In the genomic region with DNA sequence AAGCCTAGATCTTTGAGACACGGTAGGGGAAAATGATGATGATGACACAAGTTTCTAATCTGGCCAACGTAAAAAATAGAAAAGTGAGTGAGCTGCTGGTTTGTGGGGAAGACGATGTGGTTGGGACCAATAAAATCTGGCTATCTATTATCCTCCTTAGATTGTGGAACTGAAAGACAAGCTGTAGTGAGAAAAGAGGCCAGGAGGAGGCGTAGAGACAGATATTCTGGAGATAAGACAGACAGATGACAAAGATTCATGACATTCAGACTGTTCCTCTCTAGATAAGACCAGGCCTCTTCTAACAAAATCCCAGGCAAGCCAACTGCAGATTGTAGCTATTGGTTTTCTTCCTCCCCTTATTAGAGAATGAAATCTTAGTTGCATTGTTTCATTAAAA, we compare ENCODE assay signal across 9 cellular contexts.
DNase-seq lines count a peak whose midpoint lies in the region; ATAC-seq and TF ChIP-seq lines count a peak whose summit lies in the region.
"Had no signal": no experiment of that assay in that cellular context is flagged by ENCODE, and none has a peak within 500 bp of the region (broad histone marks: within the 10 kb centered on the region; RNA-seq: fewer than 3 reads in every experiment).

No MANE protein-coding gene starts in this region.

- no peak overlapping the region for H3K4me2 ChIP-seq in Loucy (ENCODE audit: low read depth, low read length, poor library complexity, severe bottlenecking)

- H3K36me3 ChIP-seq in Loucy (ENCODE audit: insufficient read depth, low read length) (no peaks in the 10 kb centered on the region), Peyer's patch (no peaks in the 10 kb centered on the region)

- no peak overlapping the region for H3K9ac ChIP-seq in Loucy (ENCODE audit: low read depth, low read length, poor library complexity, severe bottlenecking)

- no peaks in the 10 kb centered on the region for H3K9me2 ChIP-seq in Loucy (replicated peaks; ENCODE audit: low read depth, low read length)

- no peak overlapping the region for H3K27ac Mint-ChIP-seq in activated naive CD4-positive, alpha-beta T cell treated with anti-CD3 and anti-CD28 coated beads, Interleukin-2, amount 50 U/mL, for 72 hours

- no peaks in the 10 kb centered on the region for H3K79me2 ChIP-seq in Loucy (ENCODE audit: insufficient read depth, low read length)

- no peak for TF ChIP-seq POLR2A in Peyer's patch (IDR thresholded peaks at IDR 0.05)

- H3K4me1 ChIP-seq in Loucy (ENCODE audit: insufficient read depth, low read length, poor library complexity, severe bottlenecking) = no peaks in the 10 kb centered on the region
- no peaks in the 10 kb centered on the region for H3K4me1 ChIP-seq in Peyer's patch

- ATAC-seq in GM19351 (IDR thresholded peaks at IDR 0.05; ENCODE audit: unreplicated experiment) = peak; percentile 89
- ATAC-seq in activated naive CD4-positive, alpha-beta T cell treated with anti-CD3 and anti-CD28 coated beads, Interleukin-2, amount 50 U/mL, for 72 hours = no peak

- intact Hi-C loops in posterior cingulate gyrus (cut with DNase I) = no loop called here

- no peak overlapping the region for H3K27ac ChIP-seq in Peyer's patch
- H3K27ac ChIP-seq: VCaP had no signal

- TF ChIP-seq CTCF in Loucy (conservative IDR thresholded peaks at IDR 0.05; ENCODE audit: low read length) (peak; percentile 61), choroid plexus epithelial cell (conservative IDR thresholded peaks at IDR 0.05; ENCODE audit: low read depth, low read length) (peak; percentile 55), Peyer's patch (IDR thresholded peaks at IDR 0.05) (peak in 3 of 6 experiments; percentile 27 to 39 (median 34))

- H3F3A ChIP-seq in Loucy (ENCODE audit: low read depth) = no peaks in the 10 kb centered on the region

- no peaks in the 10 kb centered on the region for H3K9me3 Mint-ChIP-seq in activated naive CD4-positive, alpha-beta T cell treated with anti-CD3 and anti-CD28 coated beads, Interleukin-2, amount 50 U/mL, for 72 hours

- peak; percentile 10 for DNase-seq in A172 (ENCODE audit: low spot score)
- peak; percentile 40 for DNase-seq in choroid plexus epithelial cell (ENCODE audit: low read depth)
- DNase-seq in posterior cingulate gyrus = no peak
- DNase-seq in Peyer's patch = no peak
- DNase-seq in activated naive CD4-positive, alpha-beta T cell treated with anti-CD3 and anti-CD28 coated beads, Interleukin-2, amount 50 U/mL, for 72 hours (ENCODE audit: low spot score in 2 of 2) = no peak
- DNase-seq in SKM-1 treated with dmso at 0.1 percent for 144 hours (lab: John Stamatoyannopoulos, UW; ENCODE audit: unreplicated experiment) = no peak

- H2AFZ ChIP-seq in Loucy (ENCODE audit: low read length) = no peak overlapping the region

- H4K20me1 ChIP-seq in Loucy (ENCODE audit: insufficient read depth, low read length, poor library complexity, severe bottlenecking) = no peaks in the 10 kb centered on the region

- H3K4me3 ChIP-seq in Loucy (ENCODE audit: low read length, poor library complexity, severe bottlenecking) (no peak overlapping the region), choroid plexus epithelial cell (ENCODE audit: low read depth, low read length) (no peak overlapping the region), Peyer's patch (no peak overlapping the region)

- H3K27me3 ChIP-seq in Loucy (ENCODE audit: insufficient read depth, low read length, poor library complexity, severe bottlenecking) = no peaks in the 10 kb centered on the region
- H3K27me3 ChIP-seq in Peyer's patch = no peaks in the 10 kb centered on the region

- no peaks in the 10 kb centered on the region for H3K36me3 Mint-ChIP-seq in activated naive CD4-positive, alpha-beta T cell treated with anti-CD3 and anti-CD28 coated beads, Interleukin-2, amount 50 U/mL, for 72 hours

- no peaks in the 10 kb centered on the region for H3K9me3 ChIP-seq in Loucy (ENCODE audit: insufficient read depth, low read depth, low read length)
- H3K9me3 ChIP-seq in Peyer's patch = no peaks in the 10 kb centered on the region

Comparison
In these comparisons a context has a peak if more than half of its experiments do, and no peak if none do; other contexts are left out.
1. DNase-seq: peak in A172 (single experiment) and choroid plexus epithelial cell (single experiment); none in posterior cingulate gyrus (0 of 10), Peyer's patch (0 of 3), activated naive CD4-positive, alpha-beta T cell treated with anti-CD3 and anti-CD28 coated beads, Interleukin-2, amount 50 U/mL, for 72 hours (0 of 2) and SKM-1 treated with dmso at 0.1 percent for 144 hours (single experiment).